ENCODE assay signal across 2 cellular contexts in the genomic region with DNA sequence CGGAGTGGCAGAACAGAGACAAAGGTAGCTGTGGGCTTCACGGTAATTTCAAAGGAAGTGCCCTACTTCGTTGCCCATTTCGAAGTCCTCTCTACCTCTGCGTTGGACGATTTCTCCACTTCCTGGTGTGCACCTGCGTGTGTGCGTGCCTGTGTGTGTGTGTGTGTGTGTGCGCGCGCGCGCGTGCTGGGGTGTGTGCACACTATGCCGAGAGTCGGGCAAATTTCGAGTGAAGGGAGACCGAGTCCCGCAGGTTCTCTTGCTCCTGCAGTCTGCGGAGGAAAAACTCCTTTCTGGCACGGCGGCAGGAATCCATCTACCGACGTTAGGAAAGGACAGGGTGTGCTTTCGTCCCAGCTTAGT.
TF ChIP-seq lines count a peak whose summit lies in the region.

No MANE protein-coding gene starts in this region.

TF ChIP-seq in GM23338, 12 proteins besides CTCF, POLR2A, EP300 and RAD21:
- TF ChIP-seq EZH2 (IDR thresholded peaks at IDR 0.05; ENCODE audit: low read depth, unreplicated experiment) (peak; percentile 84), EZH2phosphoT487 (IDR thresholded peaks at IDR 0.05; ENCODE audit: unreplicated experiment) (peak; percentile 36)
TF ChIP-seq in GM23338: peak in this region for 2; not testable (repeated sequence) for 10.

TF ChIP-seq in H1, 55 proteins besides CTCF, POLR2A, EP300 and RAD21:
- 0 out of 2 replicates have a peak, but pooled peaks have one; percentile 25 for TF ChIP-seq SUZ12 (IDR thresholded peaks at IDR 0.05; ENCODE audit: low read length)
